ENCODE assay signal across 8 cellular contexts in the genomic region with DNA sequence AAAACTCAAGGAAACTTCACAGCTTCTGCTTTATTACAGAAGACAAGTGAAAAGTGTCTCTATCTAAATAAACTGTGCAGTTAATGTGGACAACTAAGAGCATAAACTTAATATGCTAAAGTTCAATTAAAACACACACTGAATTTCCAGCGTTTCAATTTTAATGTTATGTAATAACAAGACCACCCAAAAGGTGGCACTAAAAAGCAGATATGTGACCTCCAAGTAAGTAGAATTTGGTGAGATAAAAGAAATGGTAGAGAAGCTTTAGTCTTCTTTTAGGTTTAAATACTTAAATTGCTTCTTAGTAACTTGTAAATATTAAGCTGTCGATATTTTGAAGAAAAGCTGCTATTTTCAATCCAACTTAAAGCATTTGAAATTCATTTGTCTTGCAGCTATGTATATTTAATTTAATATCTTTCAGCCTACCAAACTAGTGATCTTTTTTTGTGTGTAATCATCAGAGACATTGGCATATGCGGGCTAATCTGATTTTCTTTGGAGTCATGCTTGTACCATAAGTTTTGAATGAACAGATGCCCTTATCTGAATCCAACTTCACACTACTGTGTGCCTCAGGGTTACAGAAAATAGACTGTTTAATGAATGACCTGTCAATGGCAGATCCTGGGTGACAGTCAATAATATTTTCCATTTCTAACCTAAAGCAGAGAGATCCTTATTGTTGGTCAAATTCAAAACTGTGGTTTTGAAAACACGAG. TPM values are rescaled to one million over a fixed set of nuclear protein-coding genes. Genes with fewer than 3 reads are reported as not detected.
DNase-seq lines count a peak whose midpoint lies in the region; ATAC-seq and TF ChIP-seq lines count a peak whose summit lies in the region.

No MANE protein-coding gene starts in this region.

- ATAC-seq in HG02798 (IDR thresholded peaks at IDR 0.05; ENCODE audit: poor library complexity, unreplicated experiment) = no peak

- no peaks in the 10 kb centered on the region for H3K27me3 ChIP-seq in Loucy (ENCODE audit: insufficient read depth, low read length, poor library complexity, severe bottlenecking)
- no peaks in the 10 kb centered on the region for H3K27me3 ChIP-seq in ascending aorta

- H3K9me3 ChIP-seq in Loucy (ENCODE audit: insufficient read depth, low read depth, low read length) (no peaks in the 10 kb centered on the region), ascending aorta (no peaks in the 10 kb centered on the region)

- POLR2A ChIA-PET in RWPE1 (lab: Yijun Ruan, JAX; ENCODE audit: low non-redundant PET) = no interaction called here

- no peak overlapping the region for H3K4me3 ChIP-seq in Loucy (ENCODE audit: low read length, poor library complexity, severe bottlenecking)
- H3K4me3 ChIP-seq in ascending aorta = no peak overlapping the region

- no peak overlapping the region for H3K9ac ChIP-seq in Loucy (ENCODE audit: low read depth, low read length, poor library complexity, severe bottlenecking)

- DNase-seq in COLO829 (ENCODE audit: low spot score) (peak; percentile 19), ascending aorta (ENCODE audit: low spot score in 2 of 2) (no peak), lung microvascular endothelial cell (ENCODE audit: low read depth in 2 of 2) (peak; percentile 16 to 40), NCI-H128 (lab: John Stamatoyannopoulos, UW; ENCODE audit: unreplicated experiment) (no peak), RWPE1 (ENCODE audit: low spot score) (no peak)
- DNase-seq in activated CD4-positive, alpha-beta T cell treated with anti-CD3 and anti-CD28 coated beads for 4 hours = no peak

- H3K27ac ChIP-seq in ascending aorta = no peak overlapping the region
- H3K27ac ChIP-seq in RWPE1 = no peak overlapping the region

- intact Hi-C loops in ascending aorta (cut with DNase I) = no loop called here

- no peaks in the 10 kb centered on the region for H3K79me2 ChIP-seq in Loucy (ENCODE audit: insufficient read depth, low read length)

- TF ChIP-seq CTCF in Loucy (conservative IDR thresholded peaks at IDR 0.05; ENCODE audit: low read length) (peak; percentile 55), ascending aorta (IDR thresholded peaks at IDR 0.05) (peak; percentile 14 to 33 (median 19)), RWPE1 (conservative IDR thresholded peaks at IDR 0.05; ENCODE audit: low read depth) (no peak)

- CTCF ChIA-PET in RWPE1 (lab: Yijun Ruan, JAX) = interaction anchor here (0.6 kb wide), 1 partner anchor 788 kb away, joined by 6 read pairs; no protein-coding TSS in a partner anchor

- H3K4me2 ChIP-seq in Loucy (ENCODE audit: low read depth, low read length, poor library complexity, severe bottlenecking) = no peak overlapping the region

- H4K20me1 ChIP-seq in Loucy (ENCODE audit: insufficient read depth, low read length, poor library complexity, severe bottlenecking) = no peaks in the 10 kb centered on the region

- H2AFZ ChIP-seq in Loucy (ENCODE audit: low read length) = no peak overlapping the region

- no peaks in the 10 kb centered on the region for H3K9me2 ChIP-seq in Loucy (replicated peaks; ENCODE audit: low read depth, low read length)

- no peaks in the 10 kb centered on the region for H3K4me1 ChIP-seq in Loucy (ENCODE audit: insufficient read depth, low read length, poor library complexity, severe bottlenecking)
- H3K4me1 ChIP-seq in ascending aorta = no peaks in the 10 kb centered on the region

- H3F3A ChIP-seq in Loucy (ENCODE audit: low read depth) = no peaks in the 10 kb centered on the region

- H3K36me3 ChIP-seq in Loucy (ENCODE audit: insufficient read depth, low read length) = no peaks in the 10 kb centered on the region
- H3K36me3 ChIP-seq in ascending aorta = no peaks in the 10 kb centered on the region

RNA-seq across cellular contexts. Expression of a gene that starts 36.5 kb away (rescaled TPM):
- total RNA-seq in ascending aorta (672 TPM), lung microvascular endothelial cell (1.4 and 3.7 TPM in 2 replicates)

Comparison
In these comparisons a context has a peak if more than half of its experiments do, and no peak if none do; other contexts are left out.
1. DNase-seq: peak in COLO829 (single experiment) and lung microvascular endothelial cell (2 of 2); none in ascending aorta (0 of 2), activated CD4-positive, alpha-beta T cell treated with anti-CD3 and anti-CD28 coated beads for 4 hours (0 of 2), NCI-H128 (single experiment) and RWPE1 (single experiment).
2. RNA of a gene that starts 36.5 kb away (total RNA-seq): 672 TPM in ascending aorta (single experiment); 1.4 to 3.7 TPM in lung microvascular endothelial cell; every median in the first group is over 100 times any median in the second.